In genomic region chr1:212466913-212467650, GRCh38 we compare ENCODE assay signal across 17 cellular contexts. TPM values are rescaled to one million over a fixed set of nuclear protein-coding genes. Genes with fewer than 3 reads are reported as not detected.
DNase-seq lines count a peak whose midpoint lies in the region; ATAC-seq and TF ChIP-seq lines count a peak whose summit lies in the region.
"Had no signal": no experiment of that assay in that cellular context is flagged by ENCODE, and none has a peak within 500 bp of the region (broad histone marks: within the 10 kb centered on the region; RNA-seq: fewer than 3 reads in every experiment).

No MANE protein-coding gene starts in this region.

- H3K18ac ChIP-seq in mesendoderm (ENCODE audit: low read length), result no peak overlapping the region

- H3K27ac Mint-ChIP-seq in central memory CD8-positive, alpha-beta T cell (ENCODE audit: low read depth), result peak overlapping the region; percentile 49
- no peak overlapping the region for H3K27ac Mint-ChIP-seq in activated T-cell treated with anti-CD3 and anti-CD28 coated beads, Interleukin-2, amount 50 U/mL, for 72 hours
- H3K27ac Mint-ChIP-seq: WTC11 had no signal

- no peak overlapping the region for H3K9ac ChIP-seq in mesendoderm (ENCODE audit: low read length)

- H2BK120ac ChIP-seq in mesendoderm (ENCODE audit: low read depth, low read length), result no peak overlapping the region

- no peak for TF ChIP-seq CTCF in upper lobe of right lung (IDR thresholded peaks at IDR 0.05)

- H4K8ac ChIP-seq in mesendoderm (ENCODE audit: low read depth, low read length), result no peak overlapping the region

- H3K9me3 ChIP-seq in upper lobe of right lung, result no peaks in the 10 kb centered on the region
- H3K9me3 ChIP-seq in right cardiac atrium (ENCODE audit: control insufficient read depth, low read length), result no peaks in the 10 kb centered on the region
- H3K9me3 ChIP-seq: right lobe of liver, SJSA1 had no signal

- H3K79me1 ChIP-seq in mesendoderm (ENCODE audit: low read length), result no peaks in the 10 kb centered on the region

- no peak overlapping the region for H3K4me3 Mint-ChIP-seq in central memory CD8-positive, alpha-beta T cell
- H3K4me3 Mint-ChIP-seq in activated T-cell treated with anti-CD3 and anti-CD28 coated beads, Interleukin-2, amount 50 U/mL, for 72 hours, result no peak overlapping the region
- H3K4me3 Mint-ChIP-seq: activated T-helper 1 cell treated with anti-CD3 and anti-CD28 coated beads, Interleukin-12 subunit alpha, Interleukin-12 subunit beta, Interleukin-2, Interleukin-4 antibody, amounts not matched to agents 30 ng/mL and 10 ng/mL and 1 ng/mL, durations not matched to agents 14 hours and 24 hours and 36 hours; WTC11 had no signal

- no peaks in the 10 kb centered on the region for H3K79me2 ChIP-seq in mesendoderm (ENCODE audit: control insufficient read depth, insufficient read depth, low read length)

- no peaks in the 10 kb centered on the region for H3K4me1 Mint-ChIP-seq in central memory CD8-positive, alpha-beta T cell
- H3K4me1 Mint-ChIP-seq in activated T-cell treated with anti-CD3 and anti-CD28 coated beads, Interleukin-2, amount 50 U/mL, for 72 hours (ENCODE audit: low read depth), result no peaks in the 10 kb centered on the region

- H3K4me1 ChIP-seq in mesendoderm (ENCODE audit: control insufficient read depth, low read depth, low read length) (peaks cover 3% of the 10 kb centered on the region), upper lobe of right lung (no peaks in the 10 kb centered on the region), right cardiac atrium (ENCODE audit: control insufficient read depth, insufficient read depth, low read length) (no peaks in the 10 kb centered on the region)
- H3K4me1 ChIP-seq: right lobe of liver had no signal

- H3K4ac ChIP-seq in mesendoderm (ENCODE audit: low read depth, low read length), result no peak overlapping the region

- WGBS in mesendoderm (ENCODE audit: extremely low coverage, insufficient coverage, low lambda C conversion rate), result no CpG with 5 or more reads among the region's 11 CpGs
- 56% methylated on average over 11 of the region's 11 CpGs for WGBS in right cardiac atrium

- DNase-seq in central memory CD8-positive, alpha-beta T cell (ENCODE audit: low spot score in 2 of 2), result no peak
- DNase-seq in mesendoderm (peak; percentile 32), upper lobe of right lung (peak; percentile 34), NCI-H1436 treated with DMSO at 0.1 percent for 48 hours (lab: John Stamatoyannopoulos, UW) (no peak), right cardiac atrium (no peak)
- no peak for DNase-seq in activated T-cell treated with anti-CD3 and anti-CD28 coated beads, Interleukin-2, amount 50 U/mL, for 72 hours
- DNase-seq: AML-193; central memory CD4-positive, alpha-beta T cell; NCI-H1417 treated with DMSO at 0.1 percent for 48 hours; NCI-H2171 treated with DMSO at 0.1 percent for 48 hours had no signal

- no peak overlapping the region for H4K5ac ChIP-seq in mesendoderm (ENCODE audit: low read length)

- H3K4me2 ChIP-seq in mesendoderm (ENCODE audit: low read length), result no peak overlapping the region

- H3K56ac ChIP-seq in mesendoderm (ENCODE audit: low read length), result no peak overlapping the region

- no peak overlapping the region for H2BK15ac ChIP-seq in mesendoderm (replicated peaks; ENCODE audit: low read depth)

- no peak overlapping the region for H2BK5ac ChIP-seq in mesendoderm (ENCODE audit: low read length)

- H3K4me3 ChIP-seq in mesendoderm (ENCODE audit: low read length) (no peak overlapping the region), upper lobe of right lung (no peak overlapping the region), right cardiac atrium (ENCODE audit: low read length) (no peak overlapping the region)
- H3K4me3 ChIP-seq: GM12878, right lobe of liver, SJSA1 had no signal

- no peak overlapping the region for H3K27ac ChIP-seq in mesendoderm (ENCODE audit: low read depth, low read length)
- no peak overlapping the region for H3K27ac ChIP-seq in upper lobe of right lung
- no peak overlapping the region for H3K27ac ChIP-seq in right cardiac atrium (ENCODE audit: low read length)
- H3K27ac ChIP-seq: right lobe of liver, SJSA1 had no signal

- no peaks in the 10 kb centered on the region for H3K27me3 ChIP-seq in mesendoderm (ENCODE audit: insufficient read depth, low read length, poor library complexity)
- H3K27me3 ChIP-seq in upper lobe of right lung, result no peaks in the 10 kb centered on the region
- H3K27me3 ChIP-seq in right cardiac atrium (ENCODE audit: control insufficient read depth, insufficient read depth), result no peaks in the 10 kb centered on the region
- H3K27me3 ChIP-seq: right lobe of liver, SJSA1 had no signal

- no peak overlapping the region for H3K23ac ChIP-seq in mesendoderm (ENCODE audit: low read length)

- ATAC-seq in central memory CD8-positive, alpha-beta T cell (replicated peaks; ENCODE audit: extremely low read depth, poor library complexity, severe bottlenecking), result no peak
- peak; percentile 12 for ATAC-seq in upper lobe of right lung
- ATAC-seq in activated T-cell treated with anti-CD3 and anti-CD28 coated beads, Interleukin-2, amount 50 U/mL, for 72 hours (replicated peaks in 1 of 2), result no peak
- no peak for ATAC-seq in right cardiac atrium
- ATAC-seq: left lobe of liver, WTC11 had no signal

- intact Hi-C loops in upper lobe of right lung (cut with DNase I) (no loop called here), right cardiac atrium (cut with DNase I) (no loop called here)

- H3K36me3 Mint-ChIP-seq in central memory CD8-positive, alpha-beta T cell (ENCODE audit: insufficient read depth), result peaks cover 5% of the 10 kb centered on the region
- H3K36me3 Mint-ChIP-seq in activated T-cell treated with anti-CD3 and anti-CD28 coated beads, Interleukin-2, amount 50 U/mL, for 72 hours (ENCODE audit: insufficient read depth in 2 of 2), result no peaks in the 10 kb centered on the region
- H3K36me3 Mint-ChIP-seq: WTC11 had no signal

- H3K36me3 ChIP-seq in mesendoderm (ENCODE audit: control insufficient read depth, insufficient read depth, low read length), result no peaks in the 10 kb centered on the region
- no peaks in the 10 kb centered on the region for H3K36me3 ChIP-seq in upper lobe of right lung
- H3K36me3 ChIP-seq: right lobe of liver, SJSA1 had no signal

- no peak for TF ChIP-seq EP300 in Ishikawa (IDR thresholded peaks at IDR 0.05; ENCODE audit: borderline replicate concordance)

- no peak for TF ChIP-seq RAD21 in Ishikawa (IDR thresholded peaks at IDR 0.05; ENCODE audit: low read depth)

- H3K27me3 Mint-ChIP-seq in central memory CD8-positive, alpha-beta T cell, result no peaks in the 10 kb centered on the region
- no peaks in the 10 kb centered on the region for H3K27me3 Mint-ChIP-seq in activated T-cell treated with anti-CD3 and anti-CD28 coated beads, Interleukin-2, amount 50 U/mL, for 72 hours (ENCODE audit: low read depth)

- no peak overlapping the region for H2AK5ac ChIP-seq in mesendoderm (ENCODE audit: low read length)

- no peaks in the 10 kb centered on the region for H3K9me3 Mint-ChIP-seq in central memory CD8-positive, alpha-beta T cell
- peaks cover 0 to 1% of the 10 kb centered on the region in 2 donors for H3K9me3 Mint-ChIP-seq in activated T-cell treated with anti-CD3 and anti-CD28 coated beads, Interleukin-2, amount 50 U/mL, for 72 hours
- H3K9me3 Mint-ChIP-seq: activated T-helper 1 cell treated with anti-CD3 and anti-CD28 coated beads, Interleukin-12 subunit alpha, Interleukin-12 subunit beta, Interleukin-2, Interleukin-4 antibody, amounts not matched to agents 30 ng/mL and 10 ng/mL and 1 ng/mL, durations not matched to agents 14 hours and 24 hours and 36 hours; WTC11 had no signal

TF ChIP-seq in Ishikawa, 13 proteins besides CTCF, POLR2A, EP300 and RAD21 (continues in another document):
- TF ChIP-seq YY1 (IDR thresholded peaks at IDR 0.05; ENCODE audit: low read depth) (no peak), TAF1 (IDR thresholded peaks at IDR 0.05; ENCODE audit: low read depth) (no peak), TEAD4 (IDR thresholded peaks at IDR 0.05) (peak; percentile 45; the same call in 1 of the 2 replicates), USF1 (IDR thresholded peaks at IDR 0.05) (no peak), CREB1 (IDR thresholded peaks at IDR 0.05; ENCODE audit: low read depth) (no peak), EGR1 (IDR thresholded peaks at IDR 0.05) (no peak)

RNA-seq across cellular contexts. Expression of gene NENF, which starts 34.4 kb away (rescaled TPM):
- 17.0 TPM for polyA plus RNA-seq in mesendoderm (2013, experiment 1 of 2)
- polyA plus RNA-seq in mesendoderm (2013, experiment 2 of 2), result 18.7 TPM
- total RNA-seq in upper lobe of right lung, result 45.6 TPM
- 10 to 100 TPM; 36.9 to 40.7 TPM for total RNA-seq in activated T-cell treated with anti-CD3 and anti-CD28 coated beads, Interleukin-2, amount 50 U/mL, for 72 hours
- total RNA-seq in right cardiac atrium, result 100 to 1,000 TPM in 3 of 4 donors, 10 to 100 TPM in 1; 99.4 to 117 (median 104) TPM
- polyA plus RNA-seq in right cardiac atrium, result 121 TPM

RNA-seq across cellular contexts. Expression of gene PACC1, which starts 52.4 kb away (rescaled TPM):
- polyA plus RNA-seq in mesendoderm (2013, experiment 1 of 2), result 6.6 TPM
- polyA plus RNA-seq in mesendoderm (2013, experiment 2 of 2), result 6.8 TPM
- total RNA-seq in upper lobe of right lung (9.7 TPM), right cardiac atrium (1 to 10 TPM; 3.2 to 4.9 (median 4.3) TPM)
- 10 to 100 TPM; 10.2 to 11.7 TPM for total RNA-seq in activated T-cell treated with anti-CD3 and anti-CD28 coated beads, Interleukin-2, amount 50 U/mL, for 72 hours
- 2.3 TPM for polyA plus RNA-seq in right cardiac atrium

Comparison
In these comparisons a context has a peak if more than half of its experiments do, and no peak if none do; other contexts are left out.
1. DNase-seq: peak in mesendoderm (single experiment) and upper lobe of right lung (single experiment); none in central memory CD8-positive, alpha-beta T cell (0 of 2), NCI-H1436 treated with DMSO at 0.1 percent for 48 hours (single experiment), activated T-cell treated with anti-CD3 and anti-CD28 coated beads, Interleukin-2, amount 50 U/mL, for 72 hours (0 of 2) and right cardiac atrium (0 of 3).